ENCODE assay signal across 20 cellular contexts in the genomic region with DNA sequence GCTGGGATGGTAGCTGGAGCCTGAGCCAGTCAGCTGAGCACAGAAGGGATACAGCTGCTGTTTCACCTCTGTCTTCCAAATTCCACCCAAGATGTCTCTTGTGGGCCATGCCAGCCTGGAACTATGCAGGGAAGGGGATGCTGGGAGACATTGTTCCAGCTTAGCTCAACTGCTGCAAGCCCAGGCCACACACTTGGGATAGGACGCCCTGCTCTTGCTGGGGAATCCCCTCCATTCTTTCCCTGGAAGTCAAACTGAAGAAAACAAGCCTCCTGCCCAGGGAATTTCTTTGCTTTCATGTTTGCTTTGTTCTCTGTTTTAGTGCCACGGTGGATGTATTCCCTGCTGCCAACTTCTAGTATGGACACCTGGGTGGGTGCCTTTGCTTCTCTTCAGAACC. TPM values are rescaled to one million over a fixed set of nuclear protein-coding genes. Genes with fewer than 3 reads are reported as not detected.
A peak's percentile ranks its signal among the peaks of the same experiment; 100 is the strongest.
DNase-seq lines count a peak whose midpoint lies in the region; ATAC-seq, FAIRE-seq and TF ChIP-seq lines count a peak whose summit lies in the region.
"Had no signal": no experiment of that assay in that cellular context is flagged by ENCODE, and none has a peak within 500 bp of the region (broad histone marks: within the 10 kb centered on the region; RNA-seq: fewer than 3 reads in every experiment).

No MANE protein-coding gene starts in this region.

- H3K79me1 ChIP-seq in mesendoderm (ENCODE audit: low read length): no peaks in the 10 kb centered on the region

- H3K4me1 Mint-ChIP-seq in astrocyte (ENCODE audit: low read depth, unreplicated experiment): peaks cover 4% of the 10 kb centered on the region

- H3K4ac ChIP-seq in mesendoderm (ENCODE audit: low read depth, low read length): no peak overlapping the region

- H3K27me3 Mint-ChIP-seq in astrocyte (ENCODE audit: low read depth, unreplicated experiment): peaks cover 17% of the 10 kb centered on the region

- no peak for TF ChIP-seq CTCF in astrocyte (IDR thresholded peaks at IDR 0.05; ENCODE audit: insufficient read depth, low read depth, low read length)
- TF ChIP-seq CTCF in epithelial cell of esophagus (IDR thresholded peaks at IDR 0.05; ENCODE audit: insufficient read depth, low read depth, low read length, missing control alignments): no peak
- no peak for TF ChIP-seq CTCF in vagina (IDR thresholded peaks at IDR 0.05)

- H3K4me2 ChIP-seq in astrocyte (ENCODE audit: low read length) (no peak overlapping the region), mesendoderm (ENCODE audit: low read length) (no peak overlapping the region)
- H3K4me2 ChIP-seq: KMS-11 had no signal

- H2AFZ ChIP-seq in astrocyte (ENCODE audit: low read depth, low read length): no peak overlapping the region

- H3K4me1 ChIP-seq in astrocyte (ENCODE audit: insufficient read depth, low read length): no peaks in the 10 kb centered on the region
- H3K4me1 ChIP-seq in mesendoderm (ENCODE audit: control insufficient read depth, low read depth, low read length): no peaks in the 10 kb centered on the region
- no peaks in the 10 kb centered on the region for H3K4me1 ChIP-seq in vagina
- H3K4me1 ChIP-seq: Peyer's patch had no signal

- H3K36me3 Mint-ChIP-seq in astrocyte (ENCODE audit: low read depth, unreplicated experiment): peaks cover under 1% of the 10 kb centered on the region

- DNase-seq in astrocyte (ENCODE audit: low read depth) (no peak), epithelial cell of esophagus (ENCODE audit: low read depth) (peak; percentile 48), mesendoderm (no peak), vagina (ENCODE audit: extremely low spot score in 2 of 2) (peak; percentile 42 to 43), CD1c-positive myeloid dendritic cell (ENCODE audit: extremely low spot score) (no peak)
- DNase-seq: ACHN; Calu3; CD4-positive, alpha-beta T cell; DMS53; HCEC 1CT; NCI-H146; NCI-H2081 treated with DMSO at 0.1 percent for 48 hours; NCI-H510A treated with DMSO at 0.1 percent for 48 hours; Peyer's patch; Right ventricle myocardium superior had no signal

- TF ChIP-seq POLR2A in vagina (IDR thresholded peaks at IDR 0.05): no peak

- no peak overlapping the region for H2BK120ac ChIP-seq in mesendoderm (ENCODE audit: low read depth, low read length)

- no peak for FAIRE-seq in astrocyte (lab: Jason Lieb, UNC)
- FAIRE-seq: HepG2 had no signal

- H4K20me1 ChIP-seq in astrocyte (ENCODE audit: insufficient read depth, low read length): no peaks in the 10 kb centered on the region

- no peak overlapping the region for H3K56ac ChIP-seq in mesendoderm (ENCODE audit: low read length)

- H3K27ac ChIP-seq in astrocyte (ENCODE audit: low read depth, low read length) (no peak overlapping the region), mesendoderm (ENCODE audit: low read depth, low read length) (no peak overlapping the region), vagina (no peak overlapping the region)
- H3K27ac ChIP-seq: KMS-11, Peyer's patch, SK-N-MC had no signal

- H3K4me3 ChIP-seq in astrocyte (ENCODE audit: insufficient read depth, low read depth, low read length) (no peak overlapping the region), epithelial cell of esophagus (ENCODE audit: low read length) (no peak overlapping the region), mesendoderm (ENCODE audit: low read length) (no peak overlapping the region), vagina (no peak overlapping the region)
- H3K4me3 ChIP-seq: Peyer's patch, SK-N-MC had no signal

- H3K79me2 ChIP-seq in astrocyte (ENCODE audit: insufficient read depth, low read length): no peaks in the 10 kb centered on the region
- H3K79me2 ChIP-seq in mesendoderm (ENCODE audit: control insufficient read depth, insufficient read depth, low read length): no peaks in the 10 kb centered on the region

- no CpG with 5 or more reads among the region's 2 CpGs for WGBS in mesendoderm (ENCODE audit: extremely low coverage, insufficient coverage, low lambda C conversion rate)

- no peak overlapping the region for H3K18ac ChIP-seq in mesendoderm (ENCODE audit: low read length)

- H3K9me3 ChIP-seq in astrocyte (ENCODE audit: insufficient read depth, low read depth, low read length): no peaks in the 10 kb centered on the region
- H3K9me3 ChIP-seq in vagina: no peaks in the 10 kb centered on the region
- H3K9me3 ChIP-seq: Peyer's patch had no signal

- peaks cover 2% of the 10 kb centered on the region for H3K9me3 Mint-ChIP-seq in astrocyte (ENCODE audit: unreplicated experiment)
- H3K9me3 Mint-ChIP-seq: CD4-positive, alpha-beta T cell had no signal

- ATAC-seq in GM21529 (IDR thresholded peaks at IDR 0.05; ENCODE audit: unreplicated experiment) (no peak), HG02884 (IDR thresholded peaks at IDR 0.05; ENCODE audit: unreplicated experiment) (no peak)
- ATAC-seq: HepG2 had no signal

- no peak overlapping the region for H4K8ac ChIP-seq in mesendoderm (ENCODE audit: low read depth, low read length)

- no peak overlapping the region for H2AK5ac ChIP-seq in mesendoderm (ENCODE audit: low read length)

- H3K27me3 ChIP-seq in astrocyte (ENCODE audit: insufficient read depth, low read length): peaks cover 32% of the 10 kb centered on the region
- H3K27me3 ChIP-seq in mesendoderm (ENCODE audit: insufficient read depth, low read length, poor library complexity): no peaks in the 10 kb centered on the region
- no peaks in the 10 kb centered on the region for H3K27me3 ChIP-seq in vagina
- H3K27me3 ChIP-seq: Peyer's patch had no signal

- intact Hi-C loops in vagina (cut with DNase I): loop anchor here (10.0 kb wide), 1 partner anchor 160 kb away; no protein-coding TSS in a partner anchor

- H3K36me3 ChIP-seq in astrocyte (ENCODE audit: insufficient read depth, low read length): no peaks in the 10 kb centered on the region
- H3K36me3 ChIP-seq in mesendoderm (ENCODE audit: control insufficient read depth, insufficient read depth, low read length): no peaks in the 10 kb centered on the region
- H3K36me3 ChIP-seq in vagina: no peaks in the 10 kb centered on the region
- H3K36me3 ChIP-seq: Peyer's patch had no signal

- H3K27ac Mint-ChIP-seq in astrocyte (ENCODE audit: unreplicated experiment): peak overlapping the region; percentile 63
- H3K27ac Mint-ChIP-seq: CD4-positive, alpha-beta T cell had no signal

- H2BK5ac ChIP-seq in mesendoderm (ENCODE audit: low read length): no peak overlapping the region

- peak overlapping the region; percentile 24 for H3K23ac ChIP-seq in mesendoderm (ENCODE audit: low read length)

- H3K9ac ChIP-seq in astrocyte (ENCODE audit: low read length) (no peak overlapping the region), mesendoderm (ENCODE audit: low read length) (no peak overlapping the region)
- H3K9ac ChIP-seq: KMS-11 had no signal

- no peak overlapping the region for H2BK15ac ChIP-seq in mesendoderm (replicated peaks; ENCODE audit: low read depth)

- no peak overlapping the region for H3K4me3 Mint-ChIP-seq in astrocyte (ENCODE audit: unreplicated experiment)
- H3K4me3 Mint-ChIP-seq: CD4-positive, alpha-beta T cell had no signal

- H4K5ac ChIP-seq in mesendoderm (ENCODE audit: low read length): no peak overlapping the region

RNA-seq across cellular contexts. Expression of a gene that starts 55.2 kb away (rescaled TPM):
- total RNA-seq in astrocyte (43.7 and 45.3 TPM in 2 replicates), vagina (87.4 TPM)
- 24.9 TPM for polyA plus RNA-seq in mesendoderm (2013, experiment 1 of 2)
- polyA plus RNA-seq in mesendoderm (2013, experiment 2 of 2): 24.3 TPM

Comparison
In these comparisons a context has a peak if more than half of its experiments do, and no peak if none do; other contexts are left out.
1. DNase-seq: peak in epithelial cell of esophagus (single experiment) and vagina (2 of 2); none in astrocyte (single experiment), mesendoderm (single experiment) and CD1c-positive myeloid dendritic cell (single experiment).